Comparison of ENCODE assay signal across 16 cellular contexts in genomic region chr11:46597609-46598219, GRCh38. TPM values are rescaled to one million over a fixed set of nuclear protein-coding genes. Genes with fewer than 3 reads are reported as not detected.
A peak's percentile ranks its signal among the peaks of the same experiment; 100 is the strongest.
DNase-seq lines count a peak whose midpoint lies in the region; ATAC-seq and TF ChIP-seq lines count a peak whose summit lies in the region.
"Had no signal": no experiment of that assay in that cellular context is flagged by ENCODE, and none has a peak within 500 bp of the region (broad histone marks: within the 10 kb centered on the region; RNA-seq: fewer than 3 reads in every experiment).

No MANE protein-coding gene starts in this region.

- no peak for ATAC-seq in activated CD8-positive, alpha-beta T cell treated with anti-CD3 and anti-CD28 coated beads, Interleukin-2, amount 10 ng/mL, durations not matched to agents 7 days and 5 days
- peak; percentile 41 for ATAC-seq in foreskin keratinocyte
- ATAC-seq in HG02970 (IDR thresholded peaks at IDR 0.05; ENCODE audit: low FRiP score, unreplicated experiment): no peak
- ATAC-seq in HG02571 (IDR thresholded peaks at IDR 0.05; ENCODE audit: unreplicated experiment): no peak
- no peak for ATAC-seq in GM18867 (IDR thresholded peaks at IDR 0.05; ENCODE audit: unreplicated experiment)
- ATAC-seq in HG03097 (IDR thresholded peaks at IDR 0.05; ENCODE audit: low FRiP score, unreplicated experiment): no peak

- CTCF ChIA-PET in Caco-2 (lab: Charles Lee): no interaction called here
- CTCF ChIA-PET in activated CD8-positive, alpha-beta T cell treated with anti-CD3 and anti-CD28 coated beads, Interleukin-2, amount 10 ng/mL, durations not matched to agents 7 days and 5 days (lab: Charles Lee): interaction anchor here (1.3 kb wide), 1 partner anchor 15 kb away, joined by 3 read pairs; no protein-coding TSS in a partner anchor

- no peak for TF ChIP-seq CTCF in Caco-2 (IDR thresholded peaks at IDR 0.05; ENCODE audit: insufficient read depth in 1 of 2, low read depth in 1 of 2, low read length in 1 of 2, severe bottlenecking in 1 of 2, unreplicated experiment in 1 of 2)
- TF ChIP-seq CTCF in foreskin keratinocyte (conservative IDR thresholded peaks at IDR 0.05): no peak

- H3K4me3 Mint-ChIP-seq in Caco-2 (ENCODE audit: unreplicated experiment): no peak overlapping the region
- H3K4me3 Mint-ChIP-seq in activated CD8-positive, alpha-beta T cell treated with anti-CD3 and anti-CD28 coated beads, Interleukin-2, amount 10 ng/mL, durations not matched to agents 7 days and 5 days: no peak overlapping the region
- H3K4me3 Mint-ChIP-seq: endodermal cell had no signal

- no peaks in the 10 kb centered on the region for H3K9me3 Mint-ChIP-seq in Caco-2 (ENCODE audit: unreplicated experiment)
- no peaks in the 10 kb centered on the region for H3K9me3 Mint-ChIP-seq in activated CD8-positive, alpha-beta T cell treated with anti-CD3 and anti-CD28 coated beads, Interleukin-2, amount 10 ng/mL, durations not matched to agents 7 days and 5 days (ENCODE audit: insufficient read depth)
- H3K9me3 Mint-ChIP-seq: endodermal cell had no signal

- H3K27ac Mint-ChIP-seq in Caco-2 (ENCODE audit: unreplicated experiment): peak overlapping the region; percentile 58
- H3K27ac Mint-ChIP-seq in activated CD8-positive, alpha-beta T cell treated with anti-CD3 and anti-CD28 coated beads, Interleukin-2, amount 10 ng/mL, durations not matched to agents 7 days and 5 days: peak overlapping the region; percentile 62
- H3K27ac Mint-ChIP-seq: endodermal cell had no signal

- H3K9me3 ChIP-seq in Caco-2: no peaks in the 10 kb centered on the region
- H3K9me3 ChIP-seq: breast epithelium, Peyer's patch had no signal

- no TSS peak for BruUV-seq in Caco-2 (replicated peaks; lab: Mats Ljungman, UMichigan)

- peaks cover 7% of the 10 kb centered on the region for H3K36me3 Mint-ChIP-seq in Caco-2 (ENCODE audit: insufficient read depth, unreplicated experiment)
- peaks cover 6% of the 10 kb centered on the region for H3K36me3 Mint-ChIP-seq in activated CD8-positive, alpha-beta T cell treated with anti-CD3 and anti-CD28 coated beads, Interleukin-2, amount 10 ng/mL, durations not matched to agents 7 days and 5 days (ENCODE audit: low read depth)

- H3K4me1 ChIP-seq in Caco-2: peaks cover 20% of the 10 kb centered on the region
- no peaks in the 10 kb centered on the region for H3K4me1 ChIP-seq in foreskin keratinocyte

- POLR2A ChIA-PET in Caco-2 (lab: Charles Lee): no interaction called here
- POLR2A ChIA-PET in activated CD8-positive, alpha-beta T cell treated with anti-CD3 and anti-CD28 coated beads, Interleukin-2, amount 10 ng/mL, durations not matched to agents 7 days and 5 days (lab: Charles Lee): no interaction called here

- DNase-seq in Caco-2 (no peak), HUDEP-2 (lab: John Stamatoyannopoulos, UW; ENCODE audit: unreplicated experiment in 76 of 76) (peak in 43 of 76 experiments; percentile 5 to 69 (median 42)), foreskin keratinocyte (peak in 1 of 2 donors; percentile 47)
- DNase-seq in activated CD8-positive, alpha-beta T cell treated with anti-CD3 and anti-CD28 coated beads, Interleukin-2, amount 10 ng/mL, durations not matched to agents 7 days and 5 days: no peak
- DNase-seq: activated naive CD4-positive, alpha-beta T cell; DMS 273 treated with DMSO at 0.1 percent for 48 hours; endodermal cell; islet precursor cell; NCI-H1930; NCI-H526; Peyer's patch had no signal

- no peaks in the 10 kb centered on the region for H3K27me3 Mint-ChIP-seq in Caco-2 (ENCODE audit: insufficient read depth, unreplicated experiment)
- H3K27me3 Mint-ChIP-seq in activated CD8-positive, alpha-beta T cell treated with anti-CD3 and anti-CD28 coated beads, Interleukin-2, amount 10 ng/mL, durations not matched to agents 7 days and 5 days (ENCODE audit: low read depth): no peaks in the 10 kb centered on the region

- intact Hi-C loops in Caco-2 (cut with micrococcal nuclease; ENCODE audit: unreplicated experiment): no loop called here

- no peak overlapping the region for H3K27ac ChIP-seq in foreskin keratinocyte
- H3K27ac ChIP-seq: Peyer's patch had no signal

- H3K4me1 Mint-ChIP-seq in Caco-2 (ENCODE audit: low read depth, unreplicated experiment): peaks cover 14% of the 10 kb centered on the region
- H3K4me1 Mint-ChIP-seq in activated CD8-positive, alpha-beta T cell treated with anti-CD3 and anti-CD28 coated beads, Interleukin-2, amount 10 ng/mL, durations not matched to agents 7 days and 5 days (ENCODE audit: low read depth): peaks cover 27% of the 10 kb centered on the region

- no peak overlapping the region for H3K4me3 ChIP-seq in Caco-2 (ENCODE audit: low read depth, low read length)
- H3K4me3 ChIP-seq: breast epithelium, Peyer's patch had no signal

- no peaks in the 10 kb centered on the region for H3K27me3 ChIP-seq in Caco-2 (replicated peaks; ENCODE audit: control insufficient read depth, insufficient read depth, low read length)
- no peaks in the 10 kb centered on the region for H3K27me3 ChIP-seq in foreskin keratinocyte
- H3K27me3 ChIP-seq: breast epithelium, Peyer's patch had no signal

- H3K36me3 ChIP-seq in Caco-2 (ENCODE audit: control insufficient read depth, insufficient read depth, low read length): no peaks in the 10 kb centered on the region
- H3K36me3 ChIP-seq: breast epithelium, Peyer's patch had no signal

RNA-seq across cellular contexts. Expression of gene AMBRA1, which starts 3.9 kb away (rescaled TPM):
- 48.1 and 51.5 TPM in 2 replicates for total RNA-seq in Caco-2 (2022)
- total RNA-seq in activated CD8-positive, alpha-beta T cell treated with anti-CD3 and anti-CD28 coated beads, Interleukin-2, amount 10 ng/mL, durations not matched to agents 7 days and 5 days: 10 to 100 TPM; 34.0 to 35.1 TPM
- 17.8 and 18.4 TPM in 2 replicates for total RNA-seq in foreskin keratinocyte
- polyA plus RNA-seq in foreskin keratinocyte: 7.6 and 8.1 TPM in 2 replicates

RNA-seq across cellular contexts. Expression of gene HARBI1, which starts 19.3 kb away (rescaled TPM):
- total RNA-seq in Caco-2 (2022): 7.6 and 9.1 TPM in 2 replicates
- 1 to 10 TPM; 5.0 to 6.7 TPM for total RNA-seq in activated CD8-positive, alpha-beta T cell treated with anti-CD3 and anti-CD28 coated beads, Interleukin-2, amount 10 ng/mL, durations not matched to agents 7 days and 5 days
- 4.8 and 5.0 TPM in 2 replicates for total RNA-seq in foreskin keratinocyte
- 3.5 TPM in 2 replicates for polyA plus RNA-seq in foreskin keratinocyte

RNA-seq across cellular contexts. Expression of gene ATG13, which starts 19.6 kb away (rescaled TPM):
- total RNA-seq in Caco-2 (2022): 75.9 and 101 TPM in 2 replicates
- 10 to 100 TPM; 57.8 to 58.4 TPM for total RNA-seq in activated CD8-positive, alpha-beta T cell treated with anti-CD3 and anti-CD28 coated beads, Interleukin-2, amount 10 ng/mL, durations not matched to agents 7 days and 5 days
- total RNA-seq in foreskin keratinocyte: 31.5 and 36.4 TPM in 2 replicates
- 32.1 and 38.1 TPM in 2 replicates for polyA plus RNA-seq in foreskin keratinocyte

Comparison
In these comparisons a context has a peak if more than half of its experiments do, and no peak if none do; other contexts are left out.
1. DNase-seq: peak in HUDEP-2 (43 of 76); none in Caco-2 (0 of 2) and activated CD8-positive, alpha-beta T cell treated with anti-CD3 and anti-CD28 coated beads, Interleukin-2, amount 10 ng/mL, durations not matched to agents 7 days and 5 days (single experiment).